15 cellular contexts compared by ENCODE assay signal in the genomic region with DNA sequence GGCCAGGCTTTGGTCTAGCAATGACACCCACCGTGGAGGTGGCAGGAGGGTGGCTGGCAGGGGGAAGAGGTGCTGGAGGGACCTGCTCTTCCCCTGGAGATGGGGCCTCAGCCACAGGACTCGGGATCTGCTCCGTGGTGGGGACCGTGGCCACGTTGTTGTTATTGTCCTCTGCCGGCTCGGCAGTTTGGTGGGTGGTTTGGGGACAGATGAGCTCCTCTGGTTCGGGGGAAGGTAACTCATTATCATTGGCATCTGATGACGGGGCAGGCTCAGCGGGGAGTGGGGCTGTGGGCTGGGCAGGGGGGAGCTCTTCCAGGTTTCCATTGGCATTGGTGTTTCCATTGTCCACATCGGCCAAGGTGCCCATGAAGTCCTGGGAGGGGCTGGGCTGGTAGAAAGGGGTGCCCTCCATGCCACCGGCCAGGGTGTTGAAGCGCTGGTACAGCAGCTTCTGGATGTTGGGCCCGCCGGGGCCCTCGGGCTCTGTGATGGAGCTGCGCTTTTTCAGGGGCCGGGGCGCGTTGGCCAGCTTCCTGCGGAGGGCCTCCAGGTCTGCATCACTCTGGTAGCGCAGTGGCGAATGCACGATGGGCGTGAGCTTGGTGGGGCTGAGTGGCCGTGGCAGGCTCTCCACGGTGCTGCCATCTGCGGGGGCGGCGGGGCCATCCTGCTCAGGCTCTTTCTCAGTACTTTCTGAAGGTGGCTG. TPM values are rescaled to one million over a fixed set of nuclear protein-coding genes. Genes with fewer than 3 reads are reported as not detected.
DNase-seq lines count a peak whose midpoint lies in the region; ATAC-seq and TF ChIP-seq lines count a peak whose summit lies in the region.
"Had no signal": no experiment of that assay in that cellular context is flagged by ENCODE, and none has a peak within 500 bp of the region (broad histone marks: within the 10 kb centered on the region; RNA-seq: fewer than 3 reads in every experiment).

No MANE protein-coding gene starts in this region.

- no peak overlapping the region for H3K4me3 ChIP-seq in right atrium auricular region
- H3K4me3 ChIP-seq in esophagus muscularis mucosa, result no peak overlapping the region
- no peak overlapping the region for H3K4me3 ChIP-seq in osteoblast (ENCODE audit: insufficient read depth, low read length)
- H3K4me3 ChIP-seq: PC-9 had no signal

- no peaks in the 10 kb centered on the region for H4K20me1 ChIP-seq in osteoblast (ENCODE audit: insufficient read depth, low read length)

- H3K9me3 ChIP-seq in right atrium auricular region (no peaks in the 10 kb centered on the region), esophagus muscularis mucosa (no peaks in the 10 kb centered on the region), osteoblast (ENCODE audit: low read depth, low read length) (no peaks in the 10 kb centered on the region)

- no peak for TF ChIP-seq EP300 in esophagus muscularis mucosa (IDR thresholded peaks at IDR 0.05)

- H3K4me1 ChIP-seq in right atrium auricular region, result peaks cover 0 to 22% of the 10 kb centered on the region in 2 donors
- peaks cover 23 to 63% (median 58%) of the 10 kb centered on the region in 4 donors for H3K4me1 ChIP-seq in esophagus muscularis mucosa
- H3K4me1 ChIP-seq in osteoblast (ENCODE audit: insufficient read depth, low read length), result no peaks in the 10 kb centered on the region

- DNase-seq in cardiac septum (ENCODE audit: low spot score) (peak; percentile 68), right atrium auricular region (ENCODE audit: low spot score) (no peak), esophagus muscularis mucosa (ENCODE audit: extremely low spot score) (no peak), osteoblast (ENCODE audit: insufficient read length, low spot score, missing footprints) (peak; percentile 37)
- no peak for DNase-seq in effector CD8-positive, alpha-beta T cell (lab: John Stamatoyannopoulos, UW)
- DNase-seq in NK-92 treated with Interleukin-12 subunit alpha and Interleukin-12 subunit beta, amount 100 ng/mL, for 24 hours (lab: John Stamatoyannopoulos, UW), result no peak
- DNase-seq: EL, KG1, NCI-H1092 treated with DMSO at 0.1 percent for 48 hours, NCI-H1694, NCI-H2107, PC-9 had no signal

- H3K36me3 ChIP-seq in right atrium auricular region, result peaks cover 85% of the 10 kb centered on the region
- peaks cover 0 to 98% (median 49%) of the 10 kb centered on the region in 4 donors for H3K36me3 ChIP-seq in esophagus muscularis mucosa
- peaks cover 3% of the 10 kb centered on the region for H3K36me3 ChIP-seq in osteoblast (ENCODE audit: insufficient read depth, low read length)

- no peak overlapping the region for H2AFZ ChIP-seq in osteoblast (ENCODE audit: low read length)
- H2AFZ ChIP-seq: PC-9 had no signal

- intact Hi-C loops in cardiac septum (cut with DNase I) (no loop called here), esophagus muscularis mucosa (cut with DNase I) (no loop called here)

- WGBS in esophagus muscularis mucosa, result 98% methylated on average over 19 of the region's 30 CpGs

- H3K27ac ChIP-seq in right atrium auricular region (no peak overlapping the region), esophagus muscularis mucosa (replicated peaks in 1 of 4) (peak overlapping the region; percentile 45 to 94 (median 89)), osteoblast (ENCODE audit: low read depth, low read length) (no peak overlapping the region)
- H3K27ac ChIP-seq: PC-9 had no signal

- TF ChIP-seq POLR2A in esophagus muscularis mucosa (IDR thresholded peaks at IDR 0.05; ENCODE audit: low read depth), result no peak

- H3K79me2 ChIP-seq in osteoblast (ENCODE audit: insufficient read depth, low read length), result no peaks in the 10 kb centered on the region

- ATAC-seq in GM21723 (IDR thresholded peaks at IDR 0.05; ENCODE audit: unreplicated experiment) (no peak), HG02938 (IDR thresholded peaks at IDR 0.05; ENCODE audit: unreplicated experiment) (no peak)
- ATAC-seq: Right ventricle myocardium inferior had no signal

- no peak for TF ChIP-seq CTCF in right atrium auricular region (IDR thresholded peaks at IDR 0.05)
- no peak for TF ChIP-seq CTCF in esophagus muscularis mucosa (IDR thresholded peaks at IDR 0.05)
- no peak for TF ChIP-seq CTCF in osteoblast (IDR thresholded peaks at IDR 0.05; ENCODE audit: extremely low read depth, low read depth, low read length)

- H3K27me3 ChIP-seq in right atrium auricular region (no peaks in the 10 kb centered on the region), esophagus muscularis mucosa (no peaks in the 10 kb centered on the region), osteoblast (ENCODE audit: insufficient read depth, low read length) (no peaks in the 10 kb centered on the region)

- H3K4me2 ChIP-seq in osteoblast (ENCODE audit: insufficient read depth, low read length), result no peak overlapping the region
- H3K4me2 ChIP-seq: PC-9 had no signal

RNA-seq across cellular contexts. Expression of a gene that starts 24.3 kb away (rescaled TPM):
- total RNA-seq in cardiac septum (60.9 TPM), right atrium auricular region (10 to 100 TPM; 43.7 to 71.6 TPM), esophagus muscularis mucosa (100 to 1,000 TPM; 121 to 180 (median 156) TPM), osteoblast (36.9 and 39.8 TPM in 2 replicates)

RNA-seq across cellular contexts. Expression of a gene that starts 24.7 kb away (rescaled TPM):
- total RNA-seq in cardiac septum (3.9 TPM), right atrium auricular region (1 to 10 TPM; 2.1 to 3.6 TPM), esophagus muscularis mucosa (1 to 10 TPM; 1.6 to 5.4 (median 2.1) TPM), osteoblast (4.3 and 5.0 TPM in 2 replicates)

Comparison
In these comparisons a context has a peak if more than half of its experiments do, and no peak if none do; other contexts are left out.
1. DNase-seq: peak in cardiac septum (single experiment) and osteoblast (single experiment); none in right atrium auricular region (single experiment), esophagus muscularis mucosa (single experiment), effector CD8-positive, alpha-beta T cell (single experiment) and NK-92 treated with Interleukin-12 subunit alpha and Interleukin-12 subunit beta, amount 100 ng/mL, for 24 hours (single experiment).
2. H3K27ac ChIP-seq: peak in esophagus muscularis mucosa (4 of 4); none in right atrium auricular region (0 of 2) and osteoblast (single experiment).